In the genomic region with DNA sequence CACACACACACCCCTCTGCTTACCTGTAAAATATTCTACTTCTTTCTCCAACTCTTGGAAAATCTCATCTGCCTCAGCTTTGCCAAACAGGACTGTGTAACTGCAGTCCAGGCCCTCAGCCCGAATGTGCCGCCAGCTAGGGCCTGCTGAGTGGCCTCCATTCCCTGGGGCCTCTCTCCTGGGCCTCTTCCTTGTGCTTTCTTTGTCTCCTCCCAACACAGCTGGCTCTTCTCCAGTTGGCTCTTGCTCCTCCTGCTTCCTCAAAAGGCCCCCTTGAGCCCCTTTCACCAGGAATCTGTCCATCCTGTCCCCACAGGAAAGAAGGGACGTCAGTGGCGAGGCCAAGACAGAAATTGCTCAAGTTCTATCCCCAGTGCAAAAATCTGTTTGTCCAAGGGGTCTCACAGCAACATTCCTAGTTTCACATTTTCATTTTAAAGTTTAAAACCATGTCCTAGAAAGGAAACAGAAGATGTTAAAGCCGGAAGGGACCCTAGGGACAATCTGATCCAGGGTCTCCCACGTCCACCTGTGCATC, we compare ENCODE assay signal across 8 cellular contexts. TPM values are rescaled to one million over a fixed set of nuclear protein-coding genes. Genes with fewer than 3 reads are reported as not detected.
DNase-seq lines count a peak whose midpoint lies in the region; ATAC-seq and TF ChIP-seq lines count a peak whose summit lies in the region.

No MANE protein-coding gene starts in this region.

- H3K27me3 ChIP-seq in BJ (ENCODE audit: control insufficient read depth, insufficient read depth, low read length) (no peaks in the 10 kb centered on the region), KMS-11 (ENCODE audit: insufficient read depth, low read depth) (no peaks in the 10 kb centered on the region)

- peak overlapping the region; percentile 80 for H3K9ac ChIP-seq in KMS-11

- peaks cover 17% of the 10 kb centered on the region for H3K4me1 ChIP-seq in KMS-11 (ENCODE audit: low read depth, poor library complexity, severe bottlenecking)

- H3K27ac Mint-ChIP-seq in natural killer cell treated with Interleukin-12 subunit alpha and Interleukin-12 subunit beta and Interleukin-15 and Interleukin-18, amount 100 ng/mL, for 72 hours: peak overlapping the region; percentile 71 to 72

- ATAC-seq in natural killer cell treated with Interleukin-12 subunit alpha and Interleukin-12 subunit beta and Interleukin-15 and Interleukin-18, amount 100 ng/mL, for 72 hours: no peak
- no peak for ATAC-seq in HG02852 (IDR thresholded peaks at IDR 0.05; ENCODE audit: unreplicated experiment)
- ATAC-seq in HG02870 (IDR thresholded peaks at IDR 0.05; ENCODE audit: unreplicated experiment): no peak
- no peak for ATAC-seq in GM19463 (IDR thresholded peaks at IDR 0.05; ENCODE audit: unreplicated experiment)

- no peaks in the 10 kb centered on the region for H3K9me3 Mint-ChIP-seq in natural killer cell treated with Interleukin-12 subunit alpha and Interleukin-12 subunit beta and Interleukin-15 and Interleukin-18, amount 100 ng/mL, for 72 hours

- H3K36me3 ChIP-seq in BJ (ENCODE audit: control insufficient read depth, insufficient read depth, low read length) (peaks cover 4% of the 10 kb centered on the region; the same call in 1 of the 2 replicates), KMS-11 (ENCODE audit: insufficient read depth) (no peaks in the 10 kb centered on the region)

- H3K4me2 ChIP-seq in KMS-11: peak overlapping the region; percentile 90

- peak overlapping the region; percentile 68 for H2AFZ ChIP-seq in KMS-11 (ENCODE audit: low read depth)

- H3K4me3 ChIP-seq in BJ (ENCODE audit: low read depth, low read length) (peak overlapping the region; percentile 58), KMS-11 (IDR thresholded peaks at IDR 0.05; ENCODE audit: insufficient read depth, low read depth, low read length) (no peak overlapping the region), cardiac fibroblast (replicated peaks in 1 of 2; ENCODE audit: low read depth in 2 of 2, low read length in 2 of 2) (peak overlapping the region; percentile 50 to 58)

- TF ChIP-seq CTCF in BJ (IDR thresholded peaks at IDR 0.05; ENCODE audit: insufficient read depth, low read depth, low read length): no peak
- no peak for TF ChIP-seq CTCF in KMS-11 (conservative IDR thresholded peaks at IDR 0.05; ENCODE audit: low read depth, low read length)
- TF ChIP-seq CTCF in cardiac fibroblast (IDR thresholded peaks at IDR 0.05; ENCODE audit: low read depth, low read length): no peak

- no peaks in the 10 kb centered on the region for H3K27me3 Mint-ChIP-seq in natural killer cell treated with Interleukin-12 subunit alpha and Interleukin-12 subunit beta and Interleukin-15 and Interleukin-18, amount 100 ng/mL, for 72 hours

- H3K4me1 Mint-ChIP-seq in natural killer cell treated with Interleukin-12 subunit alpha and Interleukin-12 subunit beta and Interleukin-15 and Interleukin-18, amount 100 ng/mL, for 72 hours (ENCODE audit: low read depth in 2 of 2): peaks cover 26 to 29% of the 10 kb centered on the region in 2 donors

- POLR2A ChIA-PET in BJ (lab: Charles Lee): interaction anchor here (0.5 kb wide), 1 partner anchor 253 kb away, joined by 3 read pairs; no protein-coding TSS in a partner anchor

- H4K20me1 ChIP-seq in KMS-11 (ENCODE audit: insufficient read depth): no peaks in the 10 kb centered on the region

- H3K27ac ChIP-seq in KMS-11: peak overlapping the region; percentile 54; the same call in 1 of the 2 replicates

- peak overlapping the region; percentile 77 for H3K4me3 Mint-ChIP-seq in natural killer cell treated with Interleukin-12 subunit alpha and Interleukin-12 subunit beta and Interleukin-15 and Interleukin-18, amount 100 ng/mL, for 72 hours

- CTCF ChIA-PET in BJ (lab: Yijun Ruan, JAX): interaction anchor here (0.7 to 1.8 kb wide), 19 partner anchors 8 to 522 kb away, joined by 3 to 8 read pairs (median 4); partner anchors contain the start of gene SVOP

- H3K79me2 ChIP-seq in KMS-11 (ENCODE audit: insufficient read depth, low read depth): peaks cover 11% of the 10 kb centered on the region

- no peaks in the 10 kb centered on the region for H3K36me3 Mint-ChIP-seq in natural killer cell treated with Interleukin-12 subunit alpha and Interleukin-12 subunit beta and Interleukin-15 and Interleukin-18, amount 100 ng/mL, for 72 hours

- DNase-seq in BJ (ENCODE audit: low read depth): no peak
- DNase-seq in cardiac fibroblast (ENCODE audit: low read depth in 2 of 2): no peak
- DNase-seq in natural killer cell treated with Interleukin-12 subunit alpha and Interleukin-12 subunit beta and Interleukin-15 and Interleukin-18, amount 100 ng/mL, for 72 hours (ENCODE audit: low spot score): no peak
- no peak for DNase-seq in NCI-H774 (lab: John Stamatoyannopoulos, UW)

RNA-seq across cellular contexts. Expression of gene ALKBH2, which starts 0.7 kb away (rescaled TPM):
- 19.6 and 23.3 TPM in 2 replicates for polyA plus RNA-seq in BJ (2011; rRNA removed)
- polyA minus RNA-seq in BJ (2011; rRNA and poly(A)+ RNA removed): 6.1 and 9.1 TPM in 2 replicates
- 10 to 100 TPM; 13.7 to 28.6 TPM for total RNA-seq in natural killer cell treated with Interleukin-12 subunit alpha and Interleukin-12 subunit beta and Interleukin-15 and Interleukin-18, amount 100 ng/mL, for 72 hours

RNA-seq across cellular contexts. Expression of gene UNG, which starts 4.8 kb away (rescaled TPM):
- polyA plus RNA-seq in BJ (2011; rRNA removed): 10.4 and 11.7 TPM in 2 replicates
- 3.1 and 3.4 TPM in 2 replicates for polyA minus RNA-seq in BJ (2011; rRNA and poly(A)+ RNA removed)
- total RNA-seq in natural killer cell treated with Interleukin-12 subunit alpha and Interleukin-12 subunit beta and Interleukin-15 and Interleukin-18, amount 100 ng/mL, for 72 hours: 10 to 100 TPM; 36.1 to 79.3 TPM

RNA-seq across cellular contexts. Expression of gene ACACB, which starts 23.8 kb away (rescaled TPM):
- polyA plus RNA-seq in BJ (2011; rRNA removed): 1.1 and 1.7 TPM in 2 replicates
- 2.4 and 4.7 TPM in 2 replicates for polyA minus RNA-seq in BJ (2011; rRNA and poly(A)+ RNA removed)
- total RNA-seq in natural killer cell treated with Interleukin-12 subunit alpha and Interleukin-12 subunit beta and Interleukin-15 and Interleukin-18, amount 100 ng/mL, for 72 hours: 10 to 100 TPM in 1 of 2 donors, 1 to 10 TPM in 1; 3.4 to 11.1 TPM

RNA-seq across cellular contexts. Expression of gene USP30, which starts 40.2 kb away (rescaled TPM):
- 16.0 and 16.7 TPM in 2 replicates for polyA plus RNA-seq in BJ (2011; rRNA removed)
- polyA minus RNA-seq in BJ (2011; rRNA and poly(A)+ RNA removed): 14.8 and 30.4 TPM in 2 replicates
- total RNA-seq in natural killer cell treated with Interleukin-12 subunit alpha and Interleukin-12 subunit beta and Interleukin-15 and Interleukin-18, amount 100 ng/mL, for 72 hours: 10 to 100 TPM in 1 of 2 donors, 1 to 10 TPM in 1; 8.5 to 11.4 TPM
